In genomic region chr11:9609841-9610240, GRCh38 we compare ENCODE assay signal across 17 cellular contexts. TPM values are rescaled to one million over a fixed set of nuclear protein-coding genes. Genes with fewer than 3 reads are reported as not detected.
DNase-seq lines count a peak whose midpoint lies in the region; ATAC-seq and TF ChIP-seq lines count a peak whose summit lies in the region.
"Had no signal": no experiment of that assay in that cellular context is flagged by ENCODE, and none has a peak within 500 bp of the region (broad histone marks: within the 10 kb centered on the region; RNA-seq: fewer than 3 reads in every experiment).

No MANE protein-coding gene starts in this region.

- no peak overlapping the region for H3K4me2 ChIP-seq in HCT116 (ENCODE audit: low read length)
- peak overlapping the region; percentile 75 for H3K4me2 ChIP-seq in SU-DHL-6 (ENCODE audit: low read depth, low read length, poor library complexity, severe bottlenecking)
- no peak overlapping the region for H3K4me2 ChIP-seq in osteoblast (ENCODE audit: insufficient read depth, low read length)
- H3K4me2 ChIP-seq in neuronal stem cell (ENCODE audit: insufficient read depth, low read length, poor library complexity, severe bottlenecking): no peak overlapping the region

- intact Hi-C loops in HCT116 (cut with micrococcal nuclease): loop anchor here (5.0 to 10.0 kb wide), 4 partner anchors 73 to 697 kb away; partner anchors contain the start of genes ADM and ZNF143

- H3K27me3 ChIP-seq in HCT116 (ENCODE audit: insufficient read depth, low read length) (no peaks in the 10 kb centered on the region), SU-DHL-6 (ENCODE audit: low read length) (no peaks in the 10 kb centered on the region), osteoblast (ENCODE audit: insufficient read depth, low read length) (no peaks in the 10 kb centered on the region), neuronal stem cell (ENCODE audit: control insufficient read depth in 3 of 3, insufficient read depth in 3 of 3, low read depth in 1 of 3, low read length in 3 of 3) (no peaks in the 10 kb centered on the region)

- ATAC-seq in HCT116: no peak
- ATAC-seq: PC-3 had no signal

- peaks cover 33 to 61% of the 10 kb centered on the region in 2 experiments for H3K4me1 ChIP-seq in HCT116 (ENCODE audit: control insufficient read depth in 1 of 2, insufficient read depth in 2 of 2, low read length in 2 of 2)
- peaks cover 22% of the 10 kb centered on the region for H3K4me1 ChIP-seq in osteoblast (ENCODE audit: insufficient read depth, low read length)
- peaks cover 0 to 12% of the 10 kb centered on the region in 2 donors for H3K4me1 ChIP-seq in neuronal stem cell (ENCODE audit: control insufficient read depth in 2 of 2, insufficient read depth in 1 of 2, low read depth in 1 of 2, low read length in 2 of 2)

- H3K18ac ChIP-seq in neuronal stem cell (ENCODE audit: low read length): no peak overlapping the region

- no peaks in the 10 kb centered on the region for H3K9me3 ChIP-seq in HCT116 (ENCODE audit: control insufficient read depth in 1 of 2, insufficient read depth in 1 of 2, low read depth in 1 of 2, low read length in 2 of 2)
- no peaks in the 10 kb centered on the region for H3K9me3 ChIP-seq in SU-DHL-6 (ENCODE audit: insufficient read depth, low read length)
- no peaks in the 10 kb centered on the region for H3K9me3 ChIP-seq in osteoblast (ENCODE audit: low read depth, low read length)
- H3K9me3 ChIP-seq in neuronal stem cell (replicated peaks in 1 of 2; ENCODE audit: control insufficient read depth in 2 of 2, insufficient read depth in 1 of 2, low read depth in 1 of 2, low read length in 2 of 2): peaks cover 4 to 5% of the 10 kb centered on the region in 2 donors

- H4K20me1 ChIP-seq in HCT116 (ENCODE audit: insufficient read depth): no peaks in the 10 kb centered on the region
- no peaks in the 10 kb centered on the region for H4K20me1 ChIP-seq in SU-DHL-6 (ENCODE audit: low read depth, low read length)
- H4K20me1 ChIP-seq in osteoblast (ENCODE audit: insufficient read depth, low read length): no peaks in the 10 kb centered on the region

- H3K9ac ChIP-seq in HCT116 (ENCODE audit: low read length) (no peak overlapping the region), SU-DHL-6 (ENCODE audit: low read length) (peak overlapping the region; percentile 70), neuronal stem cell (ENCODE audit: low read depth, low read length, poor library complexity) (no peak overlapping the region)

- no peak for TF ChIP-seq CTCF in HCT116 (IDR thresholded peaks at IDR 0.05 in 2 of 3, conservative IDR thresholded peaks at IDR 0.05 in 1 of 3; ENCODE audit: borderline replicate concordance in 1 of 3, insufficient read depth in 1 of 3, low read depth in 2 of 3, low read length in 2 of 3)
- no peak for TF ChIP-seq CTCF in SU-DHL-6 (IDR thresholded peaks at IDR 0.05; ENCODE audit: insufficient read depth, low read length, poor library complexity, severe bottlenecking)
- TF ChIP-seq CTCF in osteoblast (IDR thresholded peaks at IDR 0.05; ENCODE audit: extremely low read depth, low read depth, low read length): no peak

- no peak overlapping the region for H2BK12ac ChIP-seq in neuronal stem cell (ENCODE audit: low read length)

- DNase-seq in activated CD8-positive, alpha-beta memory T cell treated with anti-CD3 and anti-CD28 coated beads, Interleukin-2, amount 50 U/mL, for 48 hours: peak; percentile 18
- no peak for DNase-seq in activated CD8-positive, alpha-beta memory T cell treated with anti-CD3 and anti-CD28 coated beads for 24 hours
- DNase-seq in HCT116 (ENCODE audit: low read depth, low spot score) (no peak), osteoblast (ENCODE audit: insufficient read length, low spot score, missing footprints) (no peak), NOMO-1 treated with DMSO at 0.1 percent for 48 hours (lab: John Stamatoyannopoulos, UW; ENCODE audit: unreplicated experiment) (no peak), neuronal stem cell (ENCODE audit: low spot score) (no peak)
- DNase-seq in activated effector memory CD4-positive, alpha-beta T cell treated with anti-CD3 and anti-CD28 coated beads, Interleukin-2, amount 50 U/mL, for 16 hours: no peak
- DNase-seq: C1 segment of cervical spinal cord; GF-D8; NCI-H1105; NCI-H1694 treated with DMSO at 0.1 percent for 48 hours; NCI-H2107; NCI-H345; NK-92 treated with Interleukin-12 subunit alpha and Interleukin-12 subunit beta, amount 100 ng/mL, for 24 hours; PC-3 had no signal

- no peak for TF ChIP-seq RAD21 in HCT116 (IDR thresholded peaks at IDR 0.05; ENCODE audit: low read depth)

- H3K36me3 ChIP-seq in HCT116 (ENCODE audit: control insufficient read depth in 1 of 2, insufficient read depth in 2 of 2, low read length in 2 of 2) (no peaks in the 10 kb centered on the region), SU-DHL-6 (ENCODE audit: low read length) (no peaks in the 10 kb centered on the region), osteoblast (ENCODE audit: insufficient read depth, low read length) (no peaks in the 10 kb centered on the region), neuronal stem cell (replicated peaks in 1 of 2; ENCODE audit: control insufficient read depth in 2 of 2, insufficient read depth in 2 of 2, low read length in 2 of 2) (no peaks in the 10 kb centered on the region)

- CTCF ChIA-PET in HCT116 (lab: Charles Lee): no interaction called here

- no CpG with 5 or more reads among the region's 3 CpGs for WGBS in neuronal stem cell (ENCODE audit: extremely low coverage in 2 of 2, insufficient read length in 2 of 2, insufficient replicate concordance in 1 of 2), 2 donors

- H3K79me2 ChIP-seq in HCT116 (ENCODE audit: insufficient read depth, low read length) (no peaks in the 10 kb centered on the region), SU-DHL-6 (ENCODE audit: insufficient read depth, low read length) (no peaks in the 10 kb centered on the region), osteoblast (ENCODE audit: insufficient read depth, low read length) (no peaks in the 10 kb centered on the region)

- H3K23ac ChIP-seq in neuronal stem cell (ENCODE audit: low read depth, low read length, poor library complexity): no peak overlapping the region

- peaks cover 95% of the 10 kb centered on the region for H3F3A ChIP-seq in SU-DHL-6 (ENCODE audit: insufficient read depth)

- RAD21 ChIA-PET in HCT116 (lab: Charles Lee; ENCODE audit: low non-redundant PET in 1 of 2, low total read pairs in 2 of 2, uncharacterized antibody in 2 of 2, unreplicated experiment in 2 of 2): no interaction called here

- no peak overlapping the region for H2BK5ac ChIP-seq in neuronal stem cell (ENCODE audit: low read length)

- H3K27ac ChIP-seq in HCT116 (ENCODE audit: low read depth, low read length) (peak overlapping the region; percentile 8), SU-DHL-6 (ENCODE audit: low read depth, low read length) (peak overlapping the region; percentile 98), osteoblast (ENCODE audit: low read depth, low read length) (no peak overlapping the region), neuronal stem cell (replicated peaks; ENCODE audit: low read length) (no peak overlapping the region)
- H3K27ac ChIP-seq: RWPE1 had no signal

- H3K9me2 ChIP-seq in HCT116 (ENCODE audit: insufficient read depth): no peaks in the 10 kb centered on the region
- no peaks in the 10 kb centered on the region for H3K9me2 ChIP-seq in SU-DHL-6 (replicated peaks; ENCODE audit: insufficient read depth, low read length)

- no peak overlapping the region for H3K4me3 ChIP-seq in HCT116 (replicated peaks in 1 of 2; ENCODE audit: low read depth in 1 of 2, low read length in 2 of 2)
- H3K4me3 ChIP-seq in SU-DHL-6 (ENCODE audit: insufficient read depth, low read length, poor library complexity, severe bottlenecking): peak overlapping the region; percentile 2
- no peak overlapping the region for H3K4me3 ChIP-seq in osteoblast (ENCODE audit: insufficient read depth, low read length)
- no peak overlapping the region for H3K4me3 ChIP-seq in neuronal stem cell (ENCODE audit: low read length in 2 of 2)

- H2AFZ ChIP-seq in HCT116 (ENCODE audit: low read depth, low read length, poor library complexity, severe bottlenecking) (no peak overlapping the region), SU-DHL-6 (ENCODE audit: low read depth, low read length, severe bottlenecking) (no peak overlapping the region), osteoblast (ENCODE audit: low read length) (peak overlapping the region; percentile 12), neuronal stem cell (ENCODE audit: low read length) (no peak overlapping the region)

- H2AK5ac ChIP-seq in neuronal stem cell (ENCODE audit: low read depth, low read length): no peak overlapping the region

- POLR2A ChIA-PET in HCT116 (lab: Charles Lee): no interaction called here

- H4K8ac ChIP-seq in neuronal stem cell (ENCODE audit: low read depth, low read length): no peak overlapping the region

- TF ChIP-seq POLR2A in HCT116 (IDR thresholded peaks at IDR 0.05; ENCODE audit: borderline replicate concordance, extremely low read depth, insufficient read depth, insufficient read length): no peak

- H3K79me1 ChIP-seq in neuronal stem cell (ENCODE audit: low read depth, low read length): no peaks in the 10 kb centered on the region

- H2BK15ac ChIP-seq in neuronal stem cell (ENCODE audit: low read length): no peak overlapping the region

- BruUV-seq in HCT116 (replicated peaks; lab: Mats Ljungman, UMichigan): no TSS peak

- no peak overlapping the region for H4K91ac ChIP-seq in neuronal stem cell (ENCODE audit: low read depth, low read length, poor library complexity)

- H3K14ac ChIP-seq in neuronal stem cell (ENCODE audit: low read length): no peak overlapping the region

- H3K4ac ChIP-seq in neuronal stem cell (ENCODE audit: low read length): no peak overlapping the region

- no peak overlapping the region for H2BK120ac ChIP-seq in neuronal stem cell (ENCODE audit: low read depth, low read length)

TF ChIP-seq in HCT116, 20 proteins besides CTCF, POLR2A, EP300 and RAD21 (continues in another document):
- no peak for TF ChIP-seq SRF (IDR thresholded peaks at IDR 0.05; ENCODE audit: low read depth)

RNA-seq across cellular contexts. Expression of gene WEE1, which starts 36.4 kb away (rescaled TPM):
- total RNA-seq in HCT116 (2021; ENCODE audit: unreplicated experiment): 50.8 TPM
- polyA plus RNA-seq in HCT116 (2012): 21.3 and 29.3 TPM in 2 replicates
- 28.3 and 32.2 TPM in 2 replicates for total RNA-seq in osteoblast
- polyA plus RNA-seq in neuronal stem cell (2013, experiment 1 of 2): 47.6 TPM
- polyA plus RNA-seq in neuronal stem cell (2013, experiment 2 of 2): 47.9 TPM

RNA-seq across cellular contexts. Expression of gene SWAP70, which starts 54.0 kb away (rescaled TPM):
- total RNA-seq in HCT116 (2021; ENCODE audit: unreplicated experiment) (20.6 TPM), osteoblast (55.4 and 62.2 TPM in 2 replicates)
- polyA plus RNA-seq in HCT116 (2012): 7.3 and 7.8 TPM in 2 replicates
- polyA plus RNA-seq in neuronal stem cell (2013, experiment 1 of 2): 20.5 TPM
- 21.1 TPM for polyA plus RNA-seq in neuronal stem cell (2013, experiment 2 of 2)

Comparison
In these comparisons a context has a peak if more than half of its experiments do, and no peak if none do; other contexts are left out.
1. H3K27ac ChIP-seq: peak in HCT116 (single experiment) and SU-DHL-6 (single experiment); none in osteoblast (single experiment) and neuronal stem cell (single experiment).